Comparison of ENCODE assay signal across 12 cellular contexts in genomic region chr4:188270273-188271069, GRCh38.
A peak's percentile ranks its signal among the peaks of the same experiment; 100 is the strongest.
DNase-seq lines count a peak whose midpoint lies in the region; ATAC-seq and TF ChIP-seq lines count a peak whose summit lies in the region.
"Had no signal": no experiment of that assay in that cellular context is flagged by ENCODE, and none has a peak within 500 bp of the region (broad histone marks: within the 10 kb centered on the region; RNA-seq: fewer than 3 reads in every experiment).

No MANE protein-coding gene starts in this region.

- H3K9me3 Mint-ChIP-seq in H9 (no peaks in the 10 kb centered on the region), nephron progenitor cell (no peaks in the 10 kb centered on the region)

- intact Hi-C loops in aorta (cut with DNase I): no loop called here

- H4K5ac ChIP-seq in H9 (ENCODE audit: insufficient read length, low read depth, low read length): no peak overlapping the region

- H3K36me3 Mint-ChIP-seq in H9 (ENCODE audit: insufficient read depth in 1 of 3, low read depth in 3 of 3) (no peaks in the 10 kb centered on the region), nephron progenitor cell (ENCODE audit: low read depth) (no peaks in the 10 kb centered on the region)
- H3K36me3 Mint-ChIP-seq: CD4-positive, alpha-beta memory T cell had no signal

- TF ChIP-seq CTCF in H9 (conservative IDR thresholded peaks at IDR 0.05): no peak
- TF ChIP-seq CTCF in nephron progenitor cell (IDR thresholded peaks at IDR 0.05): no peak

- peak; percentile 26 for ATAC-seq in aorta (ENCODE audit: low FRiP score)
- ATAC-seq: HCT116 had no signal

- no peak overlapping the region for H2BK15ac ChIP-seq in H9 (ENCODE audit: low read depth, low read length)

- H3K27me3 ChIP-seq in H9 (ENCODE audit: insufficient read depth, low read length) (no peaks in the 10 kb centered on the region), aorta (ENCODE audit: control insufficient read depth in 1 of 2, insufficient read depth in 2 of 2, low read length in 1 of 2) (no peaks in the 10 kb centered on the region)
- H3K27me3 ChIP-seq: BE2C had no signal

- no peak overlapping the region for H2BK5ac ChIP-seq in H9 (ENCODE audit: insufficient read length, low read length)

- H2AFZ ChIP-seq in H9 (ENCODE audit: low read length): no peak overlapping the region

- no peak overlapping the region for H4K91ac ChIP-seq in H9 (ENCODE audit: insufficient read length, low read depth, low read length)

- H3K27ac ChIP-seq in H9 (ENCODE audit: insufficient read length, low read depth, low read length) (no peak overlapping the region), aorta (ENCODE audit: low read depth in 1 of 2, low read length in 2 of 2) (no peak overlapping the region)
- H3K27ac ChIP-seq: C4-2B had no signal

- no peaks in the 10 kb centered on the region for H3K79me2 ChIP-seq in H9 (ENCODE audit: insufficient read depth, low read length)

- H4K20me1 ChIP-seq in H9 (ENCODE audit: control insufficient read depth, insufficient read depth, insufficient read length): no peaks in the 10 kb centered on the region

- H3K79me1 ChIP-seq in H9 (ENCODE audit: insufficient read depth, low read depth, low read length, poor library complexity, severe bottlenecking): no peaks in the 10 kb centered on the region

- no peaks in the 10 kb centered on the region; the same call in 1 of the 2 replicates for H3K27me3 Mint-ChIP-seq in H9 (ENCODE audit: low read depth)
- H3K27me3 Mint-ChIP-seq in nephron progenitor cell (ENCODE audit: low read depth, poor library complexity): peaks cover 5% of the 10 kb centered on the region
- H3K27me3 Mint-ChIP-seq: CD4-positive, alpha-beta memory T cell had no signal

- no peak overlapping the region for H2BK12ac ChIP-seq in H9 (ENCODE audit: insufficient read length, low read depth, low read length)

- H3K9me3 ChIP-seq in H9 (ENCODE audit: control insufficient read depth, low read depth, low read length) (no peaks in the 10 kb centered on the region), aorta (ENCODE audit: control insufficient read depth, low read length) (no peaks in the 10 kb centered on the region)
- H3K9me3 ChIP-seq: BE2C had no signal

- no peaks in the 10 kb centered on the region for H3K23me2 ChIP-seq in H9 (ENCODE audit: insufficient read length, low read depth, low read length, poor library complexity, severe bottlenecking)

- H3K4me1 Mint-ChIP-seq in H9 (peaks cover 20 to 26% of the 10 kb centered on the region in 2 experiments), nephron progenitor cell (no peaks in the 10 kb centered on the region)
- H3K4me1 Mint-ChIP-seq: CD4-positive, alpha-beta memory T cell had no signal

- no peak overlapping the region for H3K4me2 ChIP-seq in H9 (ENCODE audit: insufficient read depth, insufficient read length, low read length)

- H3K23ac ChIP-seq in H9 (ENCODE audit: insufficient read length, low read depth, low read length): no peak overlapping the region

- WGBS in H9 (ENCODE audit: extremely low coverage, insufficient read length, low lambda C conversion rate): no CpG with 5 or more reads among the region's 30 CpGs
- WGBS in aorta, 2 donors: 96 to 97% methylated on average over 30 of the region's 30 CpGs

- no peak overlapping the region for H3K18ac ChIP-seq in H9 (ENCODE audit: insufficient read length, low read depth, low read length)

- no peak overlapping the region; a peak in 2 of 7 replicates for H3K27ac Mint-ChIP-seq in H9
- no peak overlapping the region for H3K27ac Mint-ChIP-seq in nephron progenitor cell
- H3K27ac Mint-ChIP-seq: CD4-positive, alpha-beta memory T cell had no signal

- H3K4me3 Mint-ChIP-seq in H9 (no peak overlapping the region), nephron progenitor cell (no peak overlapping the region)
- H3K4me3 Mint-ChIP-seq: CD4-positive, alpha-beta memory T cell had no signal

- H3K56ac ChIP-seq in H9 (ENCODE audit: insufficient read length, low read depth, low read length): no peak overlapping the region

- peaks cover 0 to 2% of the 10 kb centered on the region in 2 donors for H3K36me3 ChIP-seq in aorta (ENCODE audit: control insufficient read depth in 1 of 2, insufficient read depth in 2 of 2, low read length in 1 of 2)
- H3K36me3 ChIP-seq: BE2C had no signal

- H3K9ac ChIP-seq in H9 (ENCODE audit: extremely low read depth, insufficient read length, low read length): no peak overlapping the region

- no peak overlapping the region for H2BK120ac ChIP-seq in H9 (ENCODE audit: low read depth, low read length, poor library complexity, severe bottlenecking)

- H2AK5ac ChIP-seq in H9 (ENCODE audit: insufficient read length, low read length): no peak overlapping the region

- H2BK20ac ChIP-seq in H9 (ENCODE audit: low read depth, low read length, poor library complexity, severe bottlenecking): no peak overlapping the region

- H4K8ac ChIP-seq in H9 (replicated peaks; ENCODE audit: insufficient read length, low read depth, low read length): no peak overlapping the region

- no peak overlapping the region for H3T11ph ChIP-seq in H9 (ENCODE audit: low read length)

- DNase-seq in H9 (peak; percentile 60), islet precursor cell (peak; percentile 84), nephron progenitor cell (peak; percentile 11), aorta (no peak), T-helper 9 cell (no peak), A172 (ENCODE audit: low spot score) (no peak), superior temporal gyrus (ENCODE audit: extremely low spot score) (no peak)
- DNase-seq: BE2C; CD4-positive, alpha-beta memory T cell; DMS79 had no signal

- H3K4me1 ChIP-seq in H9 (ENCODE audit: insufficient read depth, low read length) (no peaks in the 10 kb centered on the region; the same call in 1 of the 2 replicates), aorta (ENCODE audit: control insufficient read depth in 1 of 2, insufficient read depth in 2 of 2, low read length in 2 of 2) (no peaks in the 10 kb centered on the region)
- H3K4me1 ChIP-seq: BE2C had no signal

- no peak overlapping the region for H3K4ac ChIP-seq in H9 (ENCODE audit: low read depth, low read length)

- no peak overlapping the region for H3K14ac ChIP-seq in H9 (ENCODE audit: insufficient read depth, low read length)

- no peak overlapping the region for H3K4me3 ChIP-seq in aorta (ENCODE audit: low read length in 2 of 2)

Comparison
In these comparisons a context has a peak if more than half of its experiments do, and no peak if none do; other contexts are left out.
1. DNase-seq: peak in H9 (single experiment), islet precursor cell (single experiment) and nephron progenitor cell (single experiment); none in aorta (0 of 2), T-helper 9 cell (single experiment), A172 (single experiment) and superior temporal gyrus (single experiment).